Comparison of ENCODE assay signal across 23 cellular contexts in genomic region chr7:127909424-127910152, GRCh38.
A peak's percentile ranks its signal among the peaks of the same experiment; 100 is the strongest.
DNase-seq lines count a peak whose midpoint lies in the region; ATAC-seq and TF ChIP-seq lines count a peak whose summit lies in the region.
"Had no signal": no experiment of that assay in that cellular context is flagged by ENCODE, and none has a peak within 500 bp of the region (broad histone marks: within the 10 kb centered on the region; RNA-seq: fewer than 3 reads in every experiment).

No MANE protein-coding gene starts in this region.

- no peak overlapping the region for H2BK120ac ChIP-seq in trophoblast cell (ENCODE audit: insufficient read depth, low read length, poor library complexity)

- H3K4me3 ChIP-seq in HEK293 (ENCODE audit: low read depth, low read length): no peak overlapping the region
- H3K4me3 ChIP-seq in hepatocyte: no peak overlapping the region
- no peak overlapping the region for H3K4me3 ChIP-seq in trophoblast cell (ENCODE audit: low read depth, low read length)

- H3K9me3 ChIP-seq in HEK293 (ENCODE audit: control insufficient read depth, insufficient read depth, low read depth, low read length) (no peaks in the 10 kb centered on the region), T-helper 17 cell (ENCODE audit: control insufficient read depth, low read length, poor library complexity, severe bottlenecking) (no peaks in the 10 kb centered on the region), hepatocyte (ENCODE audit: low read depth) (no peaks in the 10 kb centered on the region), trophoblast cell (ENCODE audit: insufficient read depth, low read depth, low read length) (no peaks in the 10 kb centered on the region)
- H3K9me3 ChIP-seq: SK-N-SH had no signal

- H3K36me3 ChIP-seq in HEK293 (ENCODE audit: control insufficient read depth in 2 of 2, insufficient read depth in 1 of 2, low read length in 2 of 2) (no peaks in the 10 kb centered on the region; a peak in 1 of 3 replicates), hepatocyte (replicated peaks; ENCODE audit: insufficient read depth, low read depth) (no peaks in the 10 kb centered on the region), trophoblast cell (ENCODE audit: control insufficient read depth in 1 of 2, insufficient read depth in 2 of 2, low read length in 2 of 2) (no peaks in the 10 kb centered on the region)

- peaks cover 5% of the 10 kb centered on the region for H4K20me1 ChIP-seq in hepatocyte (ENCODE audit: insufficient read depth, poor library complexity, severe bottlenecking)

- H2BK5ac ChIP-seq in trophoblast cell (ENCODE audit: low read depth, low read length, poor library complexity): no peak overlapping the region

- H2AK5ac ChIP-seq in trophoblast cell (ENCODE audit: low read length): no peak overlapping the region

- TF ChIP-seq CTCF in HEK293 (tag by site-specific recombination; IDR thresholded peaks at IDR 0.05) (no peak), hepatocyte (IDR thresholded peaks at IDR 0.05; ENCODE audit: poor library complexity) (no peak)

- H4K12ac ChIP-seq in trophoblast cell (ENCODE audit: low read depth, low read length): no peak overlapping the region

- H3K4me2 ChIP-seq in hepatocyte (no peak overlapping the region), trophoblast cell (ENCODE audit: low read length) (no peak overlapping the region)
- H3K4me2 ChIP-seq: SK-N-SH had no signal

- H4K91ac ChIP-seq in trophoblast cell (ENCODE audit: low read depth, low read length): no peak overlapping the region

- H3K36me3 Mint-ChIP-seq in T-helper 17 cell (ENCODE audit: low read depth): peaks cover 7% of the 10 kb centered on the region

- POLR2A ChIA-PET in HEK293 (lab: Yijun Ruan, JAX): no interaction called here

- H3K14ac ChIP-seq in trophoblast cell (ENCODE audit: low read length): no peak overlapping the region

- H2AFZ ChIP-seq in hepatocyte (no peak overlapping the region), trophoblast cell (ENCODE audit: insufficient read depth, low read length, poor library complexity) (no peak overlapping the region)

- WGBS in hepatocyte (ENCODE audit: low lambda C conversion rate, missing lambda C conversion rate): 78% methylated on average over 3 of the region's 3 CpGs
- no CpG with 5 or more reads among the region's 3 CpGs for WGBS in trophoblast cell (ENCODE audit: extremely low coverage, insufficient coverage, insufficient read length)

- no peaks in the 10 kb centered on the region for H3K9me2 ChIP-seq in hepatocyte (replicated peaks; ENCODE audit: insufficient read depth)
- H3K9me2 ChIP-seq: SK-N-SH had no signal

- H3K4me1 Mint-ChIP-seq in T-helper 17 cell: peaks cover 29% of the 10 kb centered on the region

- H3K27me3 Mint-ChIP-seq in T-helper 17 cell: no peaks in the 10 kb centered on the region
- H3K27me3 Mint-ChIP-seq: B cell, IgD-negative memory B cell had no signal

- no peak overlapping the region for H2BK12ac ChIP-seq in trophoblast cell (ENCODE audit: low read length)

- peak overlapping the region; percentile 1 for H3K27ac Mint-ChIP-seq in T-helper 17 cell
- H3K27ac Mint-ChIP-seq: B cell; CD8-positive, alpha-beta memory T cell; IgD-negative memory B cell had no signal

- H3K4me3 Mint-ChIP-seq in T-helper 17 cell: no peak overlapping the region
- H3K4me3 Mint-ChIP-seq: B cell; CD14-positive monocyte; CD8-positive, alpha-beta memory T cell; IgD-negative memory B cell had no signal

- ATAC-seq in T-helper 17 cell (no peak), GM18498 (IDR thresholded peaks at IDR 0.05; ENCODE audit: unreplicated experiment) (no peak), HG03460 (IDR thresholded peaks at IDR 0.05; ENCODE audit: unreplicated experiment) (no peak)
- ATAC-seq: PC-3 had no signal

- H3K9ac ChIP-seq in trophoblast cell (ENCODE audit: low read length): no peak overlapping the region
- H3K9ac ChIP-seq: SK-N-SH had no signal

- no peak overlapping the region for H3K4ac ChIP-seq in trophoblast cell (ENCODE audit: low read depth, low read length)

- no peaks in the 10 kb centered on the region for H3K79me1 ChIP-seq in trophoblast cell (ENCODE audit: low read length)

- H3K18ac ChIP-seq in trophoblast cell (ENCODE audit: low read length): peak overlapping the region; percentile 72

- H3K79me2 ChIP-seq in hepatocyte: peaks cover 38% of the 10 kb centered on the region
- H3K79me2 ChIP-seq in trophoblast cell (ENCODE audit: control insufficient read depth, insufficient read depth, low read length, poor library complexity): no peaks in the 10 kb centered on the region

- no peak overlapping the region for H3K27ac ChIP-seq in HEK293 (ENCODE audit: extremely low read depth, low read depth, low read length)
- H3K27ac ChIP-seq in hepatocyte: peak overlapping the region; percentile 82
- no peak overlapping the region for H3K27ac ChIP-seq in trophoblast cell (ENCODE audit: low read depth, low read length)

- DNase-seq in T-helper 17 cell: no peak
- no peak for DNase-seq in hepatocyte (ENCODE audit: low spot score)
- no peak for DNase-seq in trophoblast cell
- DNase-seq in stimulated activated CD4-positive, alpha-beta T cell treated with anti-CD3 and anti-CD28 coated beads, Interleukin-12 subunit alpha, Interleukin-12 subunit beta, amount 100 ng/mL, for 4 hours: no peak
- DNase-seq: Calu3; CD8-positive, alpha-beta memory T cell; DMS79 treated with DMSO at 0.1 percent for 48 hours; GF-D8; MV-4-11; NCI-H1105; NCI-H1436 treated with DMSO at 0.1 percent for 48 hours; NCI-H187 treated with DMSO at 0.1 percent for 48 hours; NCI-H2107; NCI-H524; NCI-H748 treated with DMSO at 0.1 percent for 48 hours; PC-3; SK-N-SH had no signal

- CTCF ChIA-PET in HEK293 (lab: Yijun Ruan, JAX): no interaction called here

- H3K27me3 ChIP-seq in hepatocyte: no peaks in the 10 kb centered on the region
- no peaks in the 10 kb centered on the region for H3K27me3 ChIP-seq in trophoblast cell (ENCODE audit: insufficient read depth, low read length)

- H4K8ac ChIP-seq in trophoblast cell (ENCODE audit: low read depth, low read length): no peak overlapping the region

- no peak overlapping the region for H3K23ac ChIP-seq in trophoblast cell (ENCODE audit: low read length)

- H3K4me1 ChIP-seq in HEK293 (ENCODE audit: control insufficient read depth, insufficient read depth, low read length) (peaks cover 38% of the 10 kb centered on the region), hepatocyte (ENCODE audit: insufficient read depth) (peaks cover 40% of the 10 kb centered on the region), trophoblast cell (ENCODE audit: control insufficient read depth in 1 of 2, insufficient read depth in 2 of 2, low read length in 2 of 2) (peaks cover 3 to 8% of the 10 kb centered on the region in 2 experiments)

TF ChIP-seq in HEK293, 187 proteins besides CTCF, POLR2A, EP300 and RAD21:
- peak; percentile 70 for TF ChIP-seq ZNF121 (tag by site-specific recombination; IDR thresholded peaks at IDR 0.05)
- TF ChIP-seq ZNF837 (tag by site-specific recombination; IDR thresholded peaks at IDR 0.05): no peak
